In genomic region chr9:131495726-131496292, GRCh38 we compare ENCODE assay signal across 24 cellular contexts. TPM values are rescaled to one million over a fixed set of nuclear protein-coding genes. Genes with fewer than 3 reads are reported as not detected.
"Had no signal": no experiment of that assay in that cellular context is flagged by ENCODE, and none has a peak within 500 bp of the region (broad histone marks: within the 10 kb centered on the region; RNA-seq: fewer than 3 reads in every experiment).

No MANE protein-coding gene starts in this region.

- H3K9me3 ChIP-seq: colonic mucosa, gastrocnemius medialis, heart left ventricle, left lung, ovary, thoracic aorta, upper lobe of left lung had no signal

- DNase-seq: activated CD4-positive, alpha-beta T cell treated with anti-CD3 and anti-CD28 coated beads for 48 hours; activated CD4-positive, CD25-positive, alpha-beta regulatory T cell; activated CD8-positive, alpha-beta T cell treated with anti-CD3 and anti-CD28 coated beads, Interleukin-2, amount 10 ng/mL, durations not matched to agents 7 days and 5 days; activated effector memory CD4-positive, alpha-beta T cell treated with Interleukin-2 at 50 U/mL for 16 hours; activated naive CD4-positive, alpha-beta T cell treated with anti-CD3 and anti-CD28 coated beads, Interleukin-2, amount 10 ng/mL, durations not matched to agents 7 days and 5 days; activated naive CD8-positive, alpha-beta T cell treated with anti-CD3 and anti-CD28 coated beads, Interleukin-2, amount 50 U/mL, for 24 hours; activated T-cell treated with anti-CD3 and anti-CD28 coated beads, Interleukin-2, amount 50 U/mL, for 48 hours; anterior cingulate cortex; colonic mucosa; gastrocnemius medialis; kidney; ovary; stimulated activated CD4-positive, alpha-beta T cell treated with anti-CD3 and anti-CD28 coated beads, Interleukin-4, amount 100 ng/mL, for 1 hour; upper lobe of left lung had no signal

- H3K4me3 ChIP-seq: colonic mucosa, gastrocnemius medialis, heart left ventricle, left lung, ovary, smooth muscle cell, thoracic aorta, upper lobe of left lung had no signal

- H3K36me3 ChIP-seq: ovary had no signal

- H3K4me1 ChIP-seq: colonic mucosa, heart left ventricle had no signal

- H3K27ac ChIP-seq: colonic mucosa, gastrocnemius medialis, heart left ventricle, left lung, ovary, thoracic aorta, upper lobe of left lung had no signal

- H3K27ac Mint-ChIP-seq: activated CD8-positive, alpha-beta T cell treated with anti-CD3 and anti-CD28 coated beads, Interleukin-2, amount 10 ng/mL, durations not matched to agents 7 days and 5 days; activated naive CD4-positive, alpha-beta T cell treated with anti-CD3 and anti-CD28 coated beads, Interleukin-2, amount 10 ng/mL, durations not matched to agents 7 days and 5 days; activated naive CD8-positive, alpha-beta T cell treated with anti-CD3 and anti-CD28 coated beads, Interleukin-2, amount 50 U/mL, for 24 hours had no signal

- H3K27me3 ChIP-seq: colonic mucosa, gastrocnemius medialis, heart left ventricle, left lung, ovary, upper lobe of left lung had no signal

- H3K4me3 Mint-ChIP-seq: activated CD8-positive, alpha-beta T cell treated with anti-CD3 and anti-CD28 coated beads, Interleukin-2, amount 10 ng/mL, durations not matched to agents 7 days and 5 days; activated naive CD4-positive, alpha-beta T cell treated with anti-CD3 and anti-CD28 coated beads, Interleukin-2, amount 10 ng/mL, durations not matched to agents 7 days and 5 days; activated naive CD8-positive, alpha-beta T cell treated with anti-CD3 and anti-CD28 coated beads, Interleukin-2, amount 50 U/mL, for 24 hours; brain had no signal

- ATAC-seq: activated CD8-positive, alpha-beta T cell treated with anti-CD3 and anti-CD28 coated beads, Interleukin-2, amount 10 ng/mL, durations not matched to agents 7 days and 5 days; activated naive CD8-positive, alpha-beta T cell treated with anti-CD3 and anti-CD28 coated beads, Interleukin-2, amount 50 U/mL, for 24 hours; esophagus mucosa; gastrocnemius medialis; heart left ventricle; left lung; sciatic nerve had no signal

- H3K4me1 Mint-ChIP-seq: brain had no signal

- H3K9me3 Mint-ChIP-seq: activated naive CD4-positive, alpha-beta T cell treated with anti-CD3 and anti-CD28 coated beads, Interleukin-2, amount 10 ng/mL, durations not matched to agents 7 days and 5 days; activated naive CD8-positive, alpha-beta T cell treated with anti-CD3 and anti-CD28 coated beads, Interleukin-2, amount 50 U/mL, for 24 hours; brain had no signal

- H3K27me3 Mint-ChIP-seq: activated naive CD4-positive, alpha-beta T cell treated with anti-CD3 and anti-CD28 coated beads, Interleukin-2, amount 10 ng/mL, durations not matched to agents 7 days and 5 days; activated naive CD8-positive, alpha-beta T cell treated with anti-CD3 and anti-CD28 coated beads, Interleukin-2, amount 50 U/mL, for 24 hours; brain had no signal

RNA-seq across cellular contexts. Expression of gene PRRT1B, which starts 49.5 kb away (rescaled TPM):
- total RNA-seq: activated CD8-positive, alpha-beta T cell treated with anti-CD3 and anti-CD28 coated beads, Interleukin-2, amount 10 ng/mL, durations not matched to agents 7 days and 5 days; esophagus mucosa; gastrocnemius medialis; heart left ventricle; mononuclear cell; pulmonary artery endothelial cell; sciatic nerve; smooth muscle cell; T-helper 2 cell treated with Interferon-gamma antibody and Interleukin-4, amounts not matched to agents 100 ng/mL and 5 ng/mL, for 36 hours; thoracic aorta had no signal
